Comparison of ENCODE assay signal across 8 cellular contexts in the genomic region with DNA sequence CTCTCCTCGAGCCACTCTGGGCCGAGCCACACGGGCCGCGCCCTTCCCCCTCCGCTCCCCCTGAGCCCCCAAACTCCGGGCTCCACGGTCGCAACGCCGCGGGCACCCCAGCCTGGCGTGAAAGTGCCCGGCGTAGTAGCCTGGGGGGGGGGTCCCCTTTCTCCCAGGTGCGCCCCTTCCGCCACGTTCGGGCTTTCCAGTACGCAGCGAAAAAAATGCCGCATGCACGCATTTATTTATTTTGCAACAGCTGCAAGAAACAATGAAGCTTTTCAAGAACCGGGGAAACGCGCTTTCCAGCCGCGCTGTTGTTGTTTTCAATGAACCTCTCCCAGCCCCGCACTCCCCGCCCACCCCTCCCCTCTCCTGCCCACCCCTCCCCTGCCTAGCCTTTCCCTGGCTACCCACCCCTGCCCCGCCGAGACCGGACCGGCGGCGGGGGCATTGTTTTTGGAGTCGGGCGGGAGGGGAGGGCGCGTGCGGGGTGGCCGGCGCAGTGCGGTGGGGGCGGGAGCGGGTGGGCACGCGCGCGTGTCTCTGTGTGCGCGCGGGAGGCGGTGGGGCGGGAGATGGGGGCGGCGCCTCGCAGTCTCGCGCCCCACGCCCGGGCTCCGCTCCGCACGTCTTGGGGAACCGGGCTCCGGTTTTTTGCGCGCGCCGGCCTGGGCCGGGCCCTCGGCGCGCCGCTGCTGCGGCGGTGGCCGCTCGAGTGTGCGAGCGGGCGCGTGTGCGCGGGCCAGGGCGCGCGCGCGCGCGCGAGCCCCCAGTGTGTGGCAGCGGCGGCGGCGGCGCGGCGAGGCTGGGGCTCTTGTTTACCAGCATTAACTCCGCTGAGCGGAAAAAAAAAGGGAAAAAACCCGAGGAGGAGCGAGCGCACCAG. TPM values are rescaled to one million over a fixed set of nuclear protein-coding genes. Genes with fewer than 3 reads are reported as not detected.
DNase-seq lines count a peak whose midpoint lies in the region; ATAC-seq and TF ChIP-seq lines count a peak whose summit lies in the region.

A gene (plus strand): TSS at position 766 of the 880 bp plus-strand sequence. CDS start 1,043 bp downstream, outside the sequence.

- no peaks in the 10 kb centered on the region for H3K36me3 ChIP-seq in psoas muscle (ENCODE audit: insufficient read depth in 1 of 2, low read depth in 1 of 2)

- H3K27ac Mint-ChIP-seq in T-helper 1 cell treated with Interleukin-12 subunit alpha and Interleukin-12 subunit beta and Interleukin-4 antibody, amounts not matched to agents 30 μg/mL and 1 μg/mL, for 36 hours = peak within 1 kb of the TSS; percentile 94

- no peaks in the 10 kb centered on the region for H3K9me3 ChIP-seq in psoas muscle

- H3K4me3 Mint-ChIP-seq in T-helper 1 cell treated with Interleukin-12 subunit alpha and Interleukin-12 subunit beta and Interleukin-4 antibody, amounts not matched to agents 30 μg/mL and 1 μg/mL, for 36 hours = peak within 1 kb of the TSS; percentile 90

- H3K4me3 ChIP-seq in psoas muscle = peak within 1 kb of the TSS; percentile 94

- DNase-seq in GM10248 (ENCODE audit: extremely low spot score) = peak; percentile 86
- DNase-seq in NCI-H1105 (lab: John Stamatoyannopoulos, UW) = peak; percentile 71
- peak in 54 of 56 donors; percentile 29 to 97 (median 78) for DNase-seq in amygdala (lab: John Stamatoyannopoulos, UW)
- peak; percentile 94 for DNase-seq in left ventricle myocardium superior
- DNase-seq in psoas muscle = peak; percentile 88 to 93
- DNase-seq in ureter (ENCODE audit: low spot score) = peak; percentile 87

- peaks cover 61% of the 10 kb centered on the region for H3K27me3 Mint-ChIP-seq in T-helper 1 cell treated with Interleukin-12 subunit alpha and Interleukin-12 subunit beta and Interleukin-4 antibody, amounts not matched to agents 30 μg/mL and 1 μg/mL, for 36 hours (ENCODE audit: low read depth)

- CTCF ChIA-PET in GM10248 (lab: Yijun Ruan, JAX) = interaction anchor here (1.1 to 2.4 kb wide), 5 partner anchors 10 to 129 kb away, joined by 3 to 14 read pairs (median 6); no protein-coding TSS in a partner anchor

- POLR2A ChIA-PET in GM10248 (lab: Yijun Ruan, JAX) = no interaction called here

- no peak for TF ChIP-seq CTCF in GM10248 (IDR thresholded peaks at IDR 0.05; ENCODE audit: control extremely low read depth, extremely low read depth, low read depth, missing control alignments)
- TF ChIP-seq CTCF in psoas muscle (IDR thresholded peaks at IDR 0.05) = no peak

- H3K9me3 Mint-ChIP-seq in T-helper 1 cell treated with Interleukin-12 subunit alpha and Interleukin-12 subunit beta and Interleukin-4 antibody, amounts not matched to agents 30 μg/mL and 1 μg/mL, for 36 hours = no peaks in the 10 kb centered on the region

- peaks cover 9% of the 10 kb centered on the region for H3K36me3 Mint-ChIP-seq in T-helper 1 cell treated with Interleukin-12 subunit alpha and Interleukin-12 subunit beta and Interleukin-4 antibody, amounts not matched to agents 30 μg/mL and 1 μg/mL, for 36 hours (ENCODE audit: low read depth)

- peaks cover 27% of the 10 kb centered on the region for H3K4me1 Mint-ChIP-seq in T-helper 1 cell treated with Interleukin-12 subunit alpha and Interleukin-12 subunit beta and Interleukin-4 antibody, amounts not matched to agents 30 μg/mL and 1 μg/mL, for 36 hours (ENCODE audit: low read depth)

- 0 to 1% (median 0%) methylated on average over 50 to 106 of the region's 106 CpGs for WGBS in psoas muscle, 3 donors

- peaks cover 0 to 13% (median 10%) of the 10 kb centered on the region in 3 donors for H3K27me3 ChIP-seq in psoas muscle (ENCODE audit: insufficient read depth in 3 of 3, low read length in 2 of 3)

- H3K27ac ChIP-seq in psoas muscle = peak within 1 kb of the TSS; percentile 92

- peaks cover 10% of the 10 kb centered on the region for H3K4me1 ChIP-seq in psoas muscle

- ATAC-seq in HG02623 (IDR thresholded peaks at IDR 0.05; ENCODE audit: unreplicated experiment) (peak; percentile 77), left ventricle myocardium superior (peak; percentile 80), psoas muscle (peak; percentile 72 to 88 (median 84))

- intact Hi-C loops in left ventricle myocardium superior (cut with micrococcal nuclease) = no loop called here
- intact Hi-C loops in psoas muscle (cut with DNase I) = loop anchor here (1.0 to 5.0 kb wide), 4 partner anchors 129 to 414 kb away; no protein-coding TSS in a partner anchor

RNA-seq across cellular contexts. Expression of the gene that starts here (rescaled TPM):
- total RNA-seq in left ventricle myocardium superior (33.3 TPM), psoas muscle (10 to 100 TPM; 12.0 to 20.4 (median 15.9) TPM), ureter (88.6 TPM)
- 1 to 10 TPM; 2.1 to 4.0 (median 2.6) TPM for polyA plus RNA-seq in psoas muscle

Comparison
In these comparisons a context has a peak if more than half of its experiments do, and no peak if none do; other contexts are left out.
1. Peak in every context shown above with its lines: DNase-seq, ATAC-seq, H3K4me3 ChIP-seq and H3K27ac ChIP-seq.